22 cellular contexts compared by ENCODE assay signal in the genomic region with DNA sequence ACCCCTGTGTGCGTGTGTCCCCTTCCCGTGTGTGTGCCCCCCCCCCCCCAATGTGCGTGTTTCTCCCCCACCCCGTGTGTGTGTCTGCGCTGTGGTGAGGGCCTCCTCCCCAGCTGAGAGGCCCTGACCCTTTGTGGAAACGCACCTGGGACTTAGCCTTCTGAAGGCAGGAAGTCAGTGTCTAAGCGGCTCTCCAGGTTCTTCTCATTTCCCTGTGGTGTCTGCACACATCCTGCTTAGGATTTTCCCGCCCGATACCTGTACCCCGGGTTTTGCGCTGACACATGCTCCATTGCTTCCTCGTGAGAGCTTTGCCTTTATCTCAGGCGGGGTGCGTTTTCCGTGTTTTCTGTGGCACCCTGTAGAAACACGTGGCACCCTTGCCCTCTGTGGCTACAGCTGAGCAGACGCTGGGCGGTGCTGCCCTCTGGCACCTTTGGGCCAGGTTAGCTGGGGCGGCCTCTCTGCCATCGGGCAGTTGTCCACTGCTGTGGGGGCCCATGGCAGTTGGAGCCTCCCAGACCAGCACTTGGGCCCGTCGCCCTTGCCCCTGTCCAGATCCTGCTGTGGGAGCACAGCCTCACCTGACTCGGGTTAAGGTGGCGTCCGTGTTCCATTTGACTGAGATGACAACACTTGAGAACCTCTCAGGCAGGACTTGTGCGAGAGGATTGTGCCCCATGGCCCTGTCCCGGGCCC. TPM values are rescaled to one million over a fixed set of nuclear protein-coding genes. Genes with fewer than 3 reads are reported as not detected.
DNase-seq lines count a peak whose midpoint lies in the region; ATAC-seq lines count a peak whose summit lies in the region.
"Had no signal": no experiment of that assay in that cellular context is flagged by ENCODE, and none has a peak within 500 bp of the region (broad histone marks: within the 10 kb centered on the region; RNA-seq: fewer than 3 reads in every experiment).

No MANE protein-coding gene starts in this region.

- peak overlapping the region; percentile 41 for H3K27ac Mint-ChIP-seq in activated naive CD4-positive, alpha-beta T cell treated with anti-CD3 and anti-CD28 coated beads for 36 hours
- peak overlapping the region; percentile 65 for H3K27ac Mint-ChIP-seq in activated T-helper 17 cell treated with anti-CD3 and anti-CD28 coated beads, Interleukin-2, amount 50 U/mL, for 72 hours
- peak overlapping the region in 7 of 10 donors; percentile 47 to 88 (median 76) for H3K27ac Mint-ChIP-seq in naive thymus-derived CD8-positive, alpha-beta T cell
- H3K27ac Mint-ChIP-seq: stimulated activated memory B cell treated with anti-CD40 and anti-IgM and Interleukin-4, amounts not matched to agents 10 μg/mL and 1 μg/mL and 100 μg/mL, for 72 hours had no signal

- peak; percentile 48 for DNase-seq in activated naive CD4-positive, alpha-beta T cell treated with anti-CD3 and anti-CD28 coated beads for 36 hours
- DNase-seq in activated naive CD4-positive, alpha-beta T cell treated with anti-CD3 and anti-CD28 coated beads, Interleukin-2, amount 50 U/mL, for 16 hours, result no peak
- DNase-seq in naive thymus-derived CD8-positive, alpha-beta T cell, result peak in 2 of 10 donors; percentile 17 to 23
- DNase-seq in SW480 (ENCODE audit: low spot score), result no peak
- DNase-seq: activated CD4-positive, alpha-beta T cell treated with anti-CD3 and anti-CD28 coated beads, Interleukin-2, amount 50 U/mL, for 4 hours; brain microvascular endothelial cell; effector CD8-positive, alpha-beta T cell; EL; NCI-H1092; NCI-H187; NCI-H524 treated with DMSO at 0.1 percent for 48 hours; NK-92 treated with Interleukin-12 subunit alpha and Interleukin-12 subunit beta, amount 100 ng/mL, for 24 hours had no signal

- no peak overlapping the region for H3K4me3 Mint-ChIP-seq in activated naive CD4-positive, alpha-beta T cell treated with anti-CD3 and anti-CD28 coated beads for 36 hours
- peak overlapping the region; percentile 39 for H3K4me3 Mint-ChIP-seq in activated T-helper 17 cell treated with anti-CD3 and anti-CD28 coated beads, Interleukin-2, amount 50 U/mL, for 72 hours
- peak overlapping the region in 5 of 10 donors; percentile 13 to 64 (median 30) for H3K4me3 Mint-ChIP-seq in naive thymus-derived CD8-positive, alpha-beta T cell
- H3K4me3 Mint-ChIP-seq: stimulated activated memory B cell treated with anti-CD40 and anti-IgM and Interleukin-4, amounts not matched to agents 10 μg/mL and 1 μg/mL and 100 μg/mL, for 72 hours had no signal

- intact Hi-C loops in activated naive CD4-positive, alpha-beta T cell treated with anti-CD3 and anti-CD28 coated beads for 36 hours (cut with micrococcal nuclease), result no loop called here

- H3K36me3 ChIP-seq in KOPT-K1 (ENCODE audit: insufficient read depth, low read length), result peaks cover 75% of the 10 kb centered on the region

- H3K9me3 Mint-ChIP-seq in activated naive CD4-positive, alpha-beta T cell treated with anti-CD3 and anti-CD28 coated beads for 36 hours, result no peaks in the 10 kb centered on the region
- H3K9me3 Mint-ChIP-seq in activated T-helper 17 cell treated with anti-CD3 and anti-CD28 coated beads, Interleukin-2, amount 50 U/mL, for 72 hours, result no peaks in the 10 kb centered on the region
- no peaks in the 10 kb centered on the region for H3K9me3 Mint-ChIP-seq in naive thymus-derived CD8-positive, alpha-beta T cell
- H3K9me3 Mint-ChIP-seq: T-cell had no signal

- peaks cover 31% of the 10 kb centered on the region for H3K4me1 Mint-ChIP-seq in activated naive CD4-positive, alpha-beta T cell treated with anti-CD3 and anti-CD28 coated beads for 36 hours (ENCODE audit: low read depth)
- H3K4me1 Mint-ChIP-seq in activated T-helper 17 cell treated with anti-CD3 and anti-CD28 coated beads, Interleukin-2, amount 50 U/mL, for 72 hours, result peaks cover 9% of the 10 kb centered on the region
- H3K4me1 Mint-ChIP-seq in naive thymus-derived CD8-positive, alpha-beta T cell, result peaks cover 12 to 43% (median 30%) of the 10 kb centered on the region in 4 donors
- H3K4me1 Mint-ChIP-seq: stimulated activated memory B cell treated with anti-CD40 and anti-IgM and Interleukin-4, amounts not matched to agents 10 μg/mL and 1 μg/mL and 100 μg/mL, for 72 hours had no signal

- peak overlapping the region; percentile 80 for H3K27ac ChIP-seq in KOPT-K1 (ENCODE audit: low read depth, low read length, poor library complexity, severe bottlenecking)
- H3K27ac ChIP-seq: brain microvascular endothelial cell, heart left ventricle, HL-60, thoracic aorta, vagina had no signal

- H3K36me3 Mint-ChIP-seq in activated naive CD4-positive, alpha-beta T cell treated with anti-CD3 and anti-CD28 coated beads for 36 hours (ENCODE audit: low read depth), result peaks cover 36% of the 10 kb centered on the region
- H3K36me3 Mint-ChIP-seq in activated T-helper 17 cell treated with anti-CD3 and anti-CD28 coated beads, Interleukin-2, amount 50 U/mL, for 72 hours (ENCODE audit: low read depth), result peaks cover 97% of the 10 kb centered on the region
- H3K36me3 Mint-ChIP-seq in naive thymus-derived CD8-positive, alpha-beta T cell, result peaks cover 5 to 67% (median 12%) of the 10 kb centered on the region in 3 donors

- H3K9me3 ChIP-seq in KOPT-K1 (ENCODE audit: insufficient read depth, low read length, poor library complexity, severe bottlenecking), result peaks cover 19% of the 10 kb centered on the region
- H3K9me3 ChIP-seq: heart left ventricle, thoracic aorta, vagina had no signal

- CTCF ChIA-PET in activated naive CD4-positive, alpha-beta T cell treated with anti-CD3 and anti-CD28 coated beads for 36 hours (lab: Charles Lee), result no interaction called here

- H3K27me3 Mint-ChIP-seq in activated naive CD4-positive, alpha-beta T cell treated with anti-CD3 and anti-CD28 coated beads for 36 hours (ENCODE audit: low read depth), result no peaks in the 10 kb centered on the region
- H3K27me3 Mint-ChIP-seq in activated T-helper 17 cell treated with anti-CD3 and anti-CD28 coated beads, Interleukin-2, amount 50 U/mL, for 72 hours, result no peaks in the 10 kb centered on the region
- H3K27me3 Mint-ChIP-seq in naive thymus-derived CD8-positive, alpha-beta T cell, result no peaks in the 10 kb centered on the region
- H3K27me3 Mint-ChIP-seq: stimulated activated memory B cell treated with anti-CD40 and anti-IgM and Interleukin-4, amounts not matched to agents 10 μg/mL and 1 μg/mL and 100 μg/mL, for 72 hours; T-cell had no signal

- POLR2A ChIA-PET in naive thymus-derived CD8-positive, alpha-beta T cell (lab: Charles Lee), result interaction anchor here (0.6 to 1.1 kb wide), 2 partner anchors 14 to 31 kb away, joined by 3 to 4 read pairs; partner anchors contain the start of gene UVSSA

- no peak for ATAC-seq in activated T-helper 17 cell treated with anti-CD3 and anti-CD28 coated beads, Interleukin-2, amount 50 U/mL, for 72 hours (replicated peaks)
- peak; percentile 40 to 44 for ATAC-seq in naive thymus-derived CD8-positive, alpha-beta T cell
- no peak for ATAC-seq in GM18498 (IDR thresholded peaks at IDR 0.05; ENCODE audit: unreplicated experiment)
- ATAC-seq in HG03175 (IDR thresholded peaks at IDR 0.05; ENCODE audit: unreplicated experiment), result no peak

RNA-seq across cellular contexts. Expression of gene MAEA, which starts 26.3 kb away (rescaled TPM):
- 10 to 100 TPM; 25.2 to 29.4 TPM for total RNA-seq in activated naive CD4-positive, alpha-beta T cell treated with anti-CD3 and anti-CD28 coated beads for 36 hours
- total RNA-seq in activated T-helper 17 cell treated with anti-CD3 and anti-CD28 coated beads, Interleukin-2, amount 50 U/mL, for 72 hours, result 10 to 100 TPM; 61.4 to 62.8 TPM
- 100 to 1,000 TPM; 107 to 112 TPM for total RNA-seq in naive thymus-derived CD8-positive, alpha-beta T cell
- 10 to 100 TPM; 56.7 to 75.1 (median 59.2) TPM for polyA plus RNA-seq in naive thymus-derived CD8-positive, alpha-beta T cell

RNA-seq across cellular contexts. Expression of gene UVSSA, which starts 31.0 kb away (rescaled TPM):
- total RNA-seq in activated naive CD4-positive, alpha-beta T cell treated with anti-CD3 and anti-CD28 coated beads for 36 hours, result 10 to 100 TPM; 20.0 to 24.3 TPM
- 10 to 100 TPM; 15.8 to 22.3 TPM for total RNA-seq in activated T-helper 17 cell treated with anti-CD3 and anti-CD28 coated beads, Interleukin-2, amount 50 U/mL, for 72 hours
- 10 to 100 TPM; 39.4 to 39.5 TPM for total RNA-seq in naive thymus-derived CD8-positive, alpha-beta T cell
- polyA plus RNA-seq in naive thymus-derived CD8-positive, alpha-beta T cell, result 1 to 10 TPM; 1.9 to 6.2 (median 2.4) TPM

Comparison
In these comparisons a context has a peak if more than half of its experiments do, and no peak if none do; other contexts are left out.
1. ATAC-seq: peak in naive thymus-derived CD8-positive, alpha-beta T cell (2 of 2); none in activated T-helper 17 cell treated with anti-CD3 and anti-CD28 coated beads, Interleukin-2, amount 50 U/mL, for 72 hours (single experiment), GM18498 (single experiment) and HG03175 (single experiment).
2. Peak in every context shown above with its lines, with median percentiles within 50 percentile points of each other: H3K27ac Mint-ChIP-seq.